Comparison of ENCODE assay signal across 9 cellular contexts in the genomic region with DNA sequence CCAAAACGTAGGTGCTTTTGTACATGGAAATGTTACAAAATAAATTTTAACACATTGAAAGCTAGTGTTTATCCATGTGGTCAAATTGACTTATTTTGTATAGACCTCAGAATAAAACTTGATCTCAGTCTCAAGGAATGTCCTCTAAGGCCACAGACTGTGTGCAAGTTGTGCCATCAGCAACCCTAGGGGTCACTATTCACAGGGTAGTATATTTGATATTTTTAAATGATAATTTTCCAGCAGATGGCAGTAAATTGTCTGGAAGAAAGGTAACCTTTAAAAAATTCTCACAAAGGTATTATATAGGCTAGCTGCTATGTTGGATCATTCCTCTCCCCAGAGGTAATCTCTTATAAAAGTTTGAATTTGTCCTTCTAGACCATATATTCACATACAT. TPM values are rescaled to one million over a fixed set of nuclear protein-coding genes. Genes with fewer than 3 reads are reported as not detected.
DNase-seq lines count a peak whose midpoint lies in the region; ATAC-seq and TF ChIP-seq lines count a peak whose summit lies in the region.
"Had no signal": no experiment of that assay in that cellular context is flagged by ENCODE, and none has a peak within 500 bp of the region (broad histone marks: within the 10 kb centered on the region; RNA-seq: fewer than 3 reads in every experiment).

No MANE protein-coding gene starts in this region.

- H3K4me3 ChIP-seq in GM12865 (ENCODE audit: low read depth, low read length) (no peak overlapping the region), stomach (no peak overlapping the region)
- H3K4me3 ChIP-seq: SK-N-MC had no signal

- 11 to 29% (median 23%) methylated on average over 1 of the region's 1 CpG for WGBS in stomach, 5 donors

- H3K36me3 ChIP-seq in stomach, result no peaks in the 10 kb centered on the region

- no peaks in the 10 kb centered on the region for H3K36me3 Mint-ChIP-seq in effector memory CD8-positive, alpha-beta T cell (ENCODE audit: insufficient read depth)

- H3K27me3 Mint-ChIP-seq in effector memory CD8-positive, alpha-beta T cell, result no peaks in the 10 kb centered on the region

- no peak for TF ChIP-seq EP300 in stomach (IDR thresholded peaks at IDR 0.05)

- H3K9me3 ChIP-seq in stomach, result no peaks in the 10 kb centered on the region

- no peak for TF ChIP-seq POLR2A in stomach (IDR thresholded peaks at IDR 0.05)

- H3K27ac Mint-ChIP-seq in effector memory CD8-positive, alpha-beta T cell, result no peak overlapping the region

- TF ChIP-seq CTCF in GM12865 (IDR thresholded peaks at IDR 0.05; ENCODE audit: insufficient read depth, low read depth, low read length, missing control alignments) (no peak), stomach (IDR thresholded peaks at IDR 0.05) (no peak)

- H3K27me3 ChIP-seq in stomach, result no peaks in the 10 kb centered on the region

- no peak overlapping the region for H3K27ac ChIP-seq in stomach
- H3K27ac ChIP-seq: SK-N-MC had no signal

- peaks cover 4 to 7% of the 10 kb centered on the region in 2 donors for H3K4me1 Mint-ChIP-seq in effector memory CD8-positive, alpha-beta T cell (ENCODE audit: low read depth in 2 of 2)

- peak; percentile 72 for DNase-seq in A172 (ENCODE audit: low spot score)
- DNase-seq in GM12865 (ENCODE audit: low read depth), result peak; percentile 33
- peak; percentile 39 to 72 for DNase-seq in NOMO-1 (lab: John Stamatoyannopoulos, UW; ENCODE audit: unreplicated experiment in 2 of 2)
- DNase-seq in effector memory CD8-positive, alpha-beta T cell, result no peak
- no peak for DNase-seq in stomach
- DNase-seq in activated CD4-positive, alpha-beta T cell treated with anti-CD3 and anti-CD28 coated beads for 1 hour, result no peak

- no peaks in the 10 kb centered on the region for H3K4me1 ChIP-seq in stomach

- peak; percentile 68 for ATAC-seq in effector memory CD8-positive, alpha-beta T cell (replicated peaks)
- ATAC-seq in HG03159 (IDR thresholded peaks at IDR 0.05; ENCODE audit: unreplicated experiment) (no peak), GM18498 (IDR thresholded peaks at IDR 0.05; ENCODE audit: unreplicated experiment) (no peak)

- H3K4me3 Mint-ChIP-seq in effector memory CD8-positive, alpha-beta T cell, result no peak overlapping the region

- H3K9me3 Mint-ChIP-seq in effector memory CD8-positive, alpha-beta T cell, result no peaks in the 10 kb centered on the region

- intact Hi-C loops in stomach (cut with DNase I; ENCODE audit: low total_unique reads), result no loop called here

RNA-seq across cellular contexts. Expression of a gene that starts 12.9 kb away (rescaled TPM):
- total RNA-seq in A172 (2014; rRNA removed; shearing (Covaris generic)), result 23.2 and 28.9 TPM in 2 replicates
- total RNA-seq in stomach, result 10 to 100 TPM in 1 of 5 donors, 1 to 10 TPM in 1, under 1 TPM in 1, not detected in 2; 0.58 to 55.0 (median 5.3) TPM
- 1 to 10 TPM; 1.8 to 3.7 (median 2.2) TPM for polyA plus RNA-seq in stomach

Comparison
In these comparisons a context has a peak if more than half of its experiments do, and no peak if none do; other contexts are left out.
1. DNase-seq: peak in A172 (single experiment), GM12865 (single experiment) and NOMO-1 (2 of 2); none in effector memory CD8-positive, alpha-beta T cell (0 of 3), stomach (single experiment) and activated CD4-positive, alpha-beta T cell treated with anti-CD3 and anti-CD28 coated beads for 1 hour (single experiment).